In genomic region chr1:61079898-61080336, GRCh38 we compare ENCODE assay signal across 8 cellular contexts. TPM values are rescaled to one million over a fixed set of nuclear protein-coding genes. Genes with fewer than 3 reads are reported as not detected.
DNase-seq lines count a peak whose midpoint lies in the region; ATAC-seq and TF ChIP-seq lines count a peak whose summit lies in the region.

No MANE protein-coding gene starts in this region.

- H2AK5ac ChIP-seq in trophoblast cell (ENCODE audit: low read length) = no peak overlapping the region

- no peak overlapping the region for H2AFZ ChIP-seq in trophoblast cell (ENCODE audit: insufficient read depth, low read length, poor library complexity)

- no peak overlapping the region for H3K18ac ChIP-seq in trophoblast cell (ENCODE audit: low read length)

- peaks cover 35% of the 10 kb centered on the region for H3K27me3 ChIP-seq in trophoblast cell (ENCODE audit: insufficient read depth, low read length)

- TF ChIP-seq CTCF in GM10248 (IDR thresholded peaks at IDR 0.05; ENCODE audit: control extremely low read depth, extremely low read depth, low read depth, missing control alignments) = no peak

- DNase-seq in activated CD4-positive, alpha-beta T cell treated with anti-CD3 and anti-CD28 coated beads, Interleukin-2, amount 10 ng/mL, durations not matched to agents 7 days and 5 days = no peak
- DNase-seq in activated CD4-positive, alpha-beta T cell treated with anti-CD3 and anti-CD28 coated beads for 1 hour = no peak
- DNase-seq in NCI-H226 = peak; percentile 89
- no peak for DNase-seq in activated naive CD8-positive, alpha-beta T cell treated with anti-CD3 and anti-CD28 coated beads, Interleukin-2, amount 10 ng/mL, durations not matched to agents 7 days and 5 days
- DNase-seq in cardiac septum (ENCODE audit: low spot score) = peak; percentile 87
- DNase-seq in trophoblast cell = peak; percentile 23 to 45
- DNase-seq in GM10248 (ENCODE audit: extremely low spot score) = no peak

- H3K36me3 ChIP-seq in trophoblast cell (ENCODE audit: control insufficient read depth in 1 of 2, insufficient read depth in 2 of 2, low read length in 2 of 2) = no peaks in the 10 kb centered on the region

- no peak for ATAC-seq in activated naive CD8-positive, alpha-beta T cell treated with anti-CD3 and anti-CD28 coated beads, Interleukin-2, amount 10 ng/mL, durations not matched to agents 7 days and 5 days (ENCODE audit: low read depth)
- no peak for ATAC-seq in HG02884 (IDR thresholded peaks at IDR 0.05; ENCODE audit: unreplicated experiment)

- no peak overlapping the region for H4K12ac ChIP-seq in trophoblast cell (ENCODE audit: low read depth, low read length)

- peaks cover 8% of the 10 kb centered on the region for H3K36me3 Mint-ChIP-seq in activated CD4-positive, alpha-beta T cell treated with anti-CD3 and anti-CD28 coated beads, Interleukin-2, amount 10 ng/mL, durations not matched to agents 7 days and 5 days (ENCODE audit: low read depth)
- H3K36me3 Mint-ChIP-seq in activated naive CD8-positive, alpha-beta T cell treated with anti-CD3 and anti-CD28 coated beads, Interleukin-2, amount 10 ng/mL, durations not matched to agents 7 days and 5 days = peaks cover 4% of the 10 kb centered on the region

- no peaks in the 10 kb centered on the region for H3K79me2 ChIP-seq in trophoblast cell (ENCODE audit: control insufficient read depth, insufficient read depth, low read length, poor library complexity)

- H4K91ac ChIP-seq in trophoblast cell (ENCODE audit: low read depth, low read length) = no peak overlapping the region

- no peak overlapping the region for H3K27ac ChIP-seq in trophoblast cell (ENCODE audit: low read depth, low read length)

- H2BK120ac ChIP-seq in trophoblast cell (ENCODE audit: insufficient read depth, low read length, poor library complexity) = no peak overlapping the region

- POLR2A ChIA-PET in activated CD4-positive, alpha-beta T cell treated with anti-CD3 and anti-CD28 coated beads, Interleukin-2, amount 10 ng/mL, durations not matched to agents 7 days and 5 days (lab: Charles Lee) = no interaction called here
- POLR2A ChIA-PET in activated naive CD8-positive, alpha-beta T cell treated with anti-CD3 and anti-CD28 coated beads, Interleukin-2, amount 10 ng/mL, durations not matched to agents 7 days and 5 days (lab: Charles Lee) = interaction anchor here (0.7 to 1.5 kb wide), 2 partner anchors 30 to 37 kb away, joined by 3 read pairs; no protein-coding TSS in a partner anchor
- POLR2A ChIA-PET in GM10248 (lab: Yijun Ruan, JAX) = no interaction called here

- H3K4ac ChIP-seq in trophoblast cell (ENCODE audit: low read depth, low read length) = no peak overlapping the region

- H2BK12ac ChIP-seq in trophoblast cell (ENCODE audit: low read length) = no peak overlapping the region

- peaks cover 50% of the 10 kb centered on the region for H3K27me3 Mint-ChIP-seq in activated CD4-positive, alpha-beta T cell treated with anti-CD3 and anti-CD28 coated beads, Interleukin-2, amount 10 ng/mL, durations not matched to agents 7 days and 5 days
- H3K27me3 Mint-ChIP-seq in activated naive CD8-positive, alpha-beta T cell treated with anti-CD3 and anti-CD28 coated beads, Interleukin-2, amount 10 ng/mL, durations not matched to agents 7 days and 5 days = peaks cover 48% of the 10 kb centered on the region

- H3K4me3 Mint-ChIP-seq in activated CD4-positive, alpha-beta T cell treated with anti-CD3 and anti-CD28 coated beads, Interleukin-2, amount 10 ng/mL, durations not matched to agents 7 days and 5 days = peak overlapping the region; percentile 3
- H3K4me3 Mint-ChIP-seq in activated naive CD8-positive, alpha-beta T cell treated with anti-CD3 and anti-CD28 coated beads, Interleukin-2, amount 10 ng/mL, durations not matched to agents 7 days and 5 days = peak overlapping the region; percentile 52

- peaks cover 56% of the 10 kb centered on the region for H3K4me1 Mint-ChIP-seq in activated CD4-positive, alpha-beta T cell treated with anti-CD3 and anti-CD28 coated beads, Interleukin-2, amount 10 ng/mL, durations not matched to agents 7 days and 5 days
- peaks cover 42% of the 10 kb centered on the region for H3K4me1 Mint-ChIP-seq in activated naive CD8-positive, alpha-beta T cell treated with anti-CD3 and anti-CD28 coated beads, Interleukin-2, amount 10 ng/mL, durations not matched to agents 7 days and 5 days

- no peak overlapping the region for H3K14ac ChIP-seq in trophoblast cell (ENCODE audit: low read length)

- H3K9ac ChIP-seq in trophoblast cell (ENCODE audit: low read length) = no peak overlapping the region

- intact Hi-C loops in cardiac septum (cut with DNase I) = loop anchor here (1.0 to 5.0 kb wide), 5 partner anchors 30 to 371 kb away; no protein-coding TSS in a partner anchor

- no peaks in the 10 kb centered on the region for H3K9me3 Mint-ChIP-seq in activated CD4-positive, alpha-beta T cell treated with anti-CD3 and anti-CD28 coated beads, Interleukin-2, amount 10 ng/mL, durations not matched to agents 7 days and 5 days
- H3K9me3 Mint-ChIP-seq in activated naive CD8-positive, alpha-beta T cell treated with anti-CD3 and anti-CD28 coated beads, Interleukin-2, amount 10 ng/mL, durations not matched to agents 7 days and 5 days = no peaks in the 10 kb centered on the region

- H3K9me3 ChIP-seq in trophoblast cell (ENCODE audit: insufficient read depth, low read depth, low read length) = peaks cover 2% of the 10 kb centered on the region

- no peak overlapping the region for H3K4me3 ChIP-seq in trophoblast cell (ENCODE audit: low read depth, low read length)

- CTCF ChIA-PET in activated CD4-positive, alpha-beta T cell treated with anti-CD3 and anti-CD28 coated beads, Interleukin-2, amount 10 ng/mL, durations not matched to agents 7 days and 5 days (lab: Charles Lee) = interaction anchor here (1.2 to 3.2 kb wide), 2 partner anchors 24 to 30 kb away, joined by 3 to 17 read pairs; no protein-coding TSS in a partner anchor
- CTCF ChIA-PET in GM10248 (lab: Yijun Ruan, JAX) = no interaction called here

- no CpG with 5 or more reads among the region's 14 CpGs for WGBS in trophoblast cell (ENCODE audit: extremely low coverage, insufficient coverage, insufficient read length)

- H3K4me1 ChIP-seq in trophoblast cell (ENCODE audit: control insufficient read depth in 1 of 2, insufficient read depth in 2 of 2, low read length in 2 of 2) = peaks cover 6 to 11% of the 10 kb centered on the region in 2 experiments

- peak overlapping the region; percentile 9 for H3K4me2 ChIP-seq in trophoblast cell (ENCODE audit: low read length)

- H2BK5ac ChIP-seq in trophoblast cell (ENCODE audit: low read depth, low read length, poor library complexity) = no peak overlapping the region

- H3K27ac Mint-ChIP-seq in activated CD4-positive, alpha-beta T cell treated with anti-CD3 and anti-CD28 coated beads, Interleukin-2, amount 10 ng/mL, durations not matched to agents 7 days and 5 days = no peak overlapping the region
- no peak overlapping the region for H3K27ac Mint-ChIP-seq in activated naive CD8-positive, alpha-beta T cell treated with anti-CD3 and anti-CD28 coated beads, Interleukin-2, amount 10 ng/mL, durations not matched to agents 7 days and 5 days

- no peaks in the 10 kb centered on the region for H3K79me1 ChIP-seq in trophoblast cell (ENCODE audit: low read length)

- H4K8ac ChIP-seq in trophoblast cell (ENCODE audit: low read depth, low read length) = no peak overlapping the region

- no peak overlapping the region for H3K23ac ChIP-seq in trophoblast cell (ENCODE audit: low read length)

RNA-seq across cellular contexts. Expression of gene NFIA, which starts 2.4 kb away (rescaled TPM):
- 1 to 10 TPM in 1 of 2 experiments, under 1 TPM in 1; 0.97 to 1.6 TPM for total RNA-seq in activated CD4-positive, alpha-beta T cell treated with anti-CD3 and anti-CD28 coated beads, Interleukin-2, amount 10 ng/mL, durations not matched to agents 7 days and 5 days
- total RNA-seq in activated naive CD8-positive, alpha-beta T cell treated with anti-CD3 and anti-CD28 coated beads, Interleukin-2, amount 10 ng/mL, durations not matched to agents 7 days and 5 days = 1 to 10 TPM; 4.2 to 5.7 TPM
- total RNA-seq in cardiac septum = 78.6 TPM
- 0.12 and 0.23 TPM in 2 replicates for polyA plus RNA-seq in trophoblast cell (2013)

Comparison
In these comparisons a context has a peak if more than half of its experiments do, and no peak if none do; other contexts are left out.
1. DNase-seq: peak in NCI-H226 (single experiment), cardiac septum (single experiment) and trophoblast cell (2 of 2); none in activated CD4-positive, alpha-beta T cell treated with anti-CD3 and anti-CD28 coated beads, Interleukin-2, amount 10 ng/mL, durations not matched to agents 7 days and 5 days (single experiment), activated CD4-positive, alpha-beta T cell treated with anti-CD3 and anti-CD28 coated beads for 1 hour (single experiment), activated naive CD8-positive, alpha-beta T cell treated with anti-CD3 and anti-CD28 coated beads, Interleukin-2, amount 10 ng/mL, durations not matched to agents 7 days and 5 days (single experiment) and GM10248 (single experiment).
2. RNA of gene NFIA, which starts 2.4 kb away (total RNA-seq): 78.6 TPM in cardiac septum (single experiment); 4.2 to 5.7 TPM in activated naive CD8-positive, alpha-beta T cell treated with anti-CD3 and anti-CD28 coated beads, Interleukin-2, amount 10 ng/mL, durations not matched to agents 7 days and 5 days and 0.97 to 1.6 TPM in activated CD4-positive, alpha-beta T cell treated with anti-CD3 and anti-CD28 coated beads, Interleukin-2, amount 10 ng/mL, durations not matched to agents 7 days and 5 days; every median in the first group is over 10 times any median in the second.